In the genomic region with DNA sequence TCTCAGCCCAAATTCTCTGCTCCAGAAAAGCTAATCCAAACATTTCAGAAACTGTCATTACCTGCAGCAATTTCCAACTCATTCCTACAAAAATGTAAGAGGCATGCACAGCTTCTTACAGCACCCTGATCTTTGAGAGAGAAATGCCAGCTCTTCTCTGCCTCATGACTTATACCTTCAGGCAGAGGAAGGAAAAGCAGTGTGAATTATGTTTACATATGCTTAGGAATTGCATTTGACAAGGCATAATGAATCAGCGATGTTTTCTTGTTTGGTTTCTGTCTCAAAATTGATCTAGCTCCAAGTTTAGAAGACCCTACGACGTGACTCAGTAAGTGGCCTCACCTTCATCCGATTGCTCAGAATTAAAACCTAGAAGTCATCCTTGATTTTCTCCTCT, we compare ENCODE assay signal across 18 cellular contexts.
"Had no signal": no experiment of that assay in that cellular context is flagged by ENCODE, and none has a peak within 500 bp of the region (broad histone marks: within the 10 kb centered on the region; RNA-seq: fewer than 3 reads in every experiment).

No MANE protein-coding gene starts in this region.

- H2AFZ ChIP-seq: hepatocyte had no signal

- H3K9me3 ChIP-seq: adrenal gland, spleen, thoracic aorta, upper lobe of right lung had no signal

- H3K27me3 ChIP-seq: adrenal gland, hepatocyte, spleen, upper lobe of right lung had no signal

- H3K36me3 ChIP-seq: adrenal gland, spleen, thoracic aorta, upper lobe of right lung had no signal

- ATAC-seq: activated T-cell treated with anti-CD3 and anti-CD28 coated beads, Interleukin-2, amount 50 U/mL, for 72 hours; effector memory CD8-positive, alpha-beta T cell; stimulated activated naive B cell treated with anti-CD40 and anti-IgM and Interleukin-4, amounts not matched to agents 10 μg/mL and 1 μg/mL and 100 μg/mL, for 72 hours; upper lobe of right lung had no signal

- H3K27ac ChIP-seq: adrenal gland, hepatocyte, spleen, thoracic aorta, upper lobe of right lung had no signal

- DNase-seq: activated CD4-positive, alpha-beta T cell treated with anti-CD3 and anti-CD28 coated beads, Interleukin-2, amount 50 U/mL, for 4 hours; activated CD4-positive, CD25-positive, alpha-beta regulatory T cell treated with anti-CD3 and anti-CD28 coated beads, Interleukin-2, amount 50 U/mL, for 72 hours; activated gamma-delta T cell; activated T-cell treated with anti-CD3 and anti-CD28 coated beads, Interleukin-2, amount 50 U/mL, for 72 hours; adrenal gland; effector memory CD8-positive, alpha-beta T cell; foreskin fibroblast; islet precursor cell; posterior cingulate gyrus; retina; spleen; stimulated activated CD4-positive, alpha-beta T cell treated with anti-CD3 and anti-CD28 coated beads, Interleukin-4, amount 100 ng/mL, for 4 hours; stimulated activated naive B cell treated with anti-CD40 and anti-IgM and Interleukin-4, amounts not matched to agents 10 μg/mL and 1 μg/mL and 100 μg/mL, for 72 hours; T1000; upper lobe of right lung had no signal

- H3K4me3 ChIP-seq: adrenal gland, hepatocyte, lung, spleen, thoracic aorta, upper lobe of right lung had no signal

- H3K4me1 ChIP-seq: adrenal gland, spleen, upper lobe of right lung had no signal

- H3K4me2 ChIP-seq: hepatocyte had no signal
